In the genomic region with DNA sequence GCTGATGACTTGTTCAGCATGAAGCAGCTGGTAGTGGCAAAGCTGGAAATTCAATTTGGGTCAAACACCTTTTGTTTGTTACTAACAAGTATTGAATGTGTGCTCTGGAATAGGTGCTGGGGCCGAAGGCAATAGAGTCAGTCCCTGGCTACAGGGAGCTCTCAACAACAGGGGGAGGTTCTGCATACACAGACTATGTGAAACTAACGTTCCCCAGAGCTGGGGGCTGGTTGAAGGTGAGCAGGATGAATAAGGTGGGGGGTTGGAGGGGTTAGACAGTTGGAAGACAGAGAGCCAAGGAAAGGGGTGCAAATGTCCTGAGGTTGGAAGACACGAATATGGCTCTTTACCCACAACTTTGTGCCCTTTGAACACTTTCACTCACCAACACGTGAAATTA, we compare ENCODE assay signal across 38 cellular contexts.
"Had no signal": no experiment of that assay in that cellular context is flagged by ENCODE, and none has a peak within 500 bp of the region (broad histone marks: within the 10 kb centered on the region; RNA-seq: fewer than 3 reads in every experiment).

No MANE protein-coding gene starts in this region.

- H3K36me3 ChIP-seq: adrenal gland, ascending aorta, brain microvascular endothelial cell, breast epithelium, cardiac muscle cell had no signal

- H3K4me1 Mint-ChIP-seq: activated naive CD4-positive, alpha-beta T cell treated with anti-CD3 and anti-CD28 coated beads, Interleukin-2, amount 10 ng/mL, durations not matched to agents 7 days and 5 days; activated naive CD4-positive, alpha-beta T cell treated with anti-CD3 and anti-CD28 coated beads, Interleukin-2, amount 50 U/mL, for 24 hours; activated naive CD8-positive, alpha-beta T cell treated with anti-CD3 and anti-CD28 coated beads for 36 hours; activated naive CD8-positive, alpha-beta T cell treated with anti-CD3 and anti-CD28 coated beads, Interleukin-2, amount 10 ng/mL, durations not matched to agents 7 days and 5 days; activated naive CD8-positive, alpha-beta T cell treated with anti-CD3 and anti-CD28 coated beads, Interleukin-2, amount 50 U/mL, for 24 hours; activated T-helper 17 cell treated with anti-CD3 and anti-CD28 coated beads, Interleukin-2, amount 50 U/mL, for 72 hours; central memory CD8-positive, alpha-beta T cell had no signal

- H3K27ac Mint-ChIP-seq: activated naive CD4-positive, alpha-beta T cell treated with anti-CD3 and anti-CD28 coated beads for 36 hours; activated naive CD4-positive, alpha-beta T cell treated with anti-CD3 and anti-CD28 coated beads, Interleukin-2, amount 10 ng/mL, durations not matched to agents 7 days and 5 days; activated naive CD4-positive, alpha-beta T cell treated with anti-CD3 and anti-CD28 coated beads, Interleukin-2, amount 50 U/mL, for 24 hours; activated naive CD4-positive, alpha-beta T cell treated with anti-CD3 and anti-CD28 coated beads, Interleukin-2, amount 50 U/mL, for 72 hours; activated naive CD8-positive, alpha-beta T cell; activated naive CD8-positive, alpha-beta T cell treated with anti-CD3 and anti-CD28 coated beads for 36 hours; activated naive CD8-positive, alpha-beta T cell treated with anti-CD3 and anti-CD28 coated beads, Interleukin-2, amount 10 ng/mL, durations not matched to agents 7 days and 5 days; activated naive CD8-positive, alpha-beta T cell treated with anti-CD3 and anti-CD28 coated beads, Interleukin-2, amount 50 U/mL, for 24 hours; activated T-cell treated with anti-CD3 and anti-CD28 coated beads, Interleukin-2, amount 50 U/mL, for 24 hours; activated T-cell treated with anti-CD3 and anti-CD28 coated beads, Interleukin-2, amount 50 U/mL, for 72 hours; activated T-helper 1 cell treated with anti-CD3 and anti-CD28 coated beads, Interleukin-12 subunit alpha, Interleukin-12 subunit beta, Interleukin-2, Interleukin-4 antibody, amounts not matched to agents 30 ng/mL and 10 ng/mL and 1 ng/mL, durations not matched to agents 14 hours and 24 hours and 36 hours; activated T-helper 17 cell treated with anti-CD3 and anti-CD28 coated beads, Interleukin-2, amount 50 U/mL, for 72 hours; activated T-helper 2 cell treated with anti-CD3 and anti-CD28 coated beads, Interferon-gamma antibody, Interleukin-2, Interleukin-4, amounts not matched to agents 10 μg/mL and 5 μg/mL and 100 μg/mL, durations not matched to agents 14 hours and 24 hours and 36 hours; brain had no signal

- H3K4me3 Mint-ChIP-seq: activated naive CD4-positive, alpha-beta T cell treated with anti-CD3 and anti-CD28 coated beads for 36 hours; activated naive CD4-positive, alpha-beta T cell treated with anti-CD3 and anti-CD28 coated beads, Interleukin-2, amount 10 ng/mL, durations not matched to agents 7 days and 5 days; activated naive CD4-positive, alpha-beta T cell treated with anti-CD3 and anti-CD28 coated beads, Interleukin-2, amount 50 U/mL, for 24 hours; activated naive CD8-positive, alpha-beta T cell; activated naive CD8-positive, alpha-beta T cell treated with anti-CD3 and anti-CD28 coated beads for 36 hours; activated naive CD8-positive, alpha-beta T cell treated with anti-CD3 and anti-CD28 coated beads, Interleukin-2, amount 10 ng/mL, durations not matched to agents 7 days and 5 days; activated naive CD8-positive, alpha-beta T cell treated with anti-CD3 and anti-CD28 coated beads, Interleukin-2, amount 50 U/mL, for 24 hours; activated T-cell treated with anti-CD3 and anti-CD28 coated beads, Interleukin-2, amount 50 U/mL, for 24 hours; activated T-cell treated with anti-CD3 and anti-CD28 coated beads, Interleukin-2, amount 50 U/mL, for 4 hours; activated T-cell treated with anti-CD3 and anti-CD28 coated beads, Interleukin-2, amount 50 U/mL, for 72 hours; activated T-helper 1 cell treated with anti-CD3 and anti-CD28 coated beads, Interleukin-12 subunit alpha, Interleukin-12 subunit beta, Interleukin-2, Interleukin-4 antibody, amounts not matched to agents 30 ng/mL and 10 ng/mL and 1 ng/mL, durations not matched to agents 14 hours and 24 hours and 36 hours; activated T-helper 17 cell treated with anti-CD3 and anti-CD28 coated beads, Interleukin-2, amount 50 U/mL, for 72 hours; brain; central memory CD8-positive, alpha-beta T cell had no signal

- H3K4me3 ChIP-seq: adrenal gland, ascending aorta, body of pancreas, breast epithelium, cardiac muscle cell had no signal

- H3K27me3 ChIP-seq: adrenal gland, ascending aorta, body of pancreas, brain microvascular endothelial cell, breast epithelium, cardiac muscle cell had no signal

- H3K27me3 Mint-ChIP-seq: activated naive CD4-positive, alpha-beta T cell treated with anti-CD3 and anti-CD28 coated beads, Interleukin-2, amount 10 ng/mL, durations not matched to agents 7 days and 5 days; activated naive CD8-positive, alpha-beta T cell treated with anti-CD3 and anti-CD28 coated beads, Interleukin-2, amount 10 ng/mL, durations not matched to agents 7 days and 5 days; activated naive CD8-positive, alpha-beta T cell treated with anti-CD3 and anti-CD28 coated beads, Interleukin-2, amount 50 U/mL, for 24 hours had no signal

- H3K27ac ChIP-seq: adrenal gland, ascending aorta, body of pancreas, brain microvascular endothelial cell, breast epithelium, cardiac muscle cell had no signal

- DNase-seq: activated effector memory CD4-positive, alpha-beta T cell treated with anti-CD3 and anti-CD28 coated beads, Interleukin-2, amount 50 U/mL, for 16 hours; activated effector memory CD4-positive, alpha-beta T cell treated with Interleukin-2 at 50 U/mL for 16 hours; activated gamma-delta T cell; activated gamma-delta T cell treated with Interleukin-2 at 50 U/mL for 16 hours; activated naive CD4-positive, alpha-beta T cell; activated naive CD4-positive, alpha-beta T cell treated with anti-CD3 and anti-CD28 coated beads for 36 hours; activated naive CD4-positive, alpha-beta T cell treated with anti-CD3 and anti-CD28 coated beads, Interleukin-2, amount 10 ng/mL, durations not matched to agents 7 days and 5 days; activated naive CD4-positive, alpha-beta T cell treated with anti-CD3 and anti-CD28 coated beads, Interleukin-2, amount 50 U/mL, for 16 hours; activated naive CD4-positive, alpha-beta T cell treated with Interleukin-2 at 50 U/mL for 16 hours; activated naive CD8-positive, alpha-beta T cell treated with anti-CD3 and anti-CD28 coated beads for 36 hours; activated naive CD8-positive, alpha-beta T cell treated with anti-CD3 and anti-CD28 coated beads, Interleukin-2, amount 10 ng/mL, durations not matched to agents 7 days and 5 days; activated naive CD8-positive, alpha-beta T cell treated with anti-CD3 and anti-CD28 coated beads, Interleukin-2, amount 50 U/mL, for 24 hours; activated T-cell treated with anti-CD3 and anti-CD28 coated beads, Interleukin-2, amount 50 U/mL, for 1 hour; activated T-cell treated with anti-CD3 and anti-CD28 coated beads, Interleukin-2, amount 50 U/mL, for 24 hours; activated T-cell treated with anti-CD3 and anti-CD28 coated beads, Interleukin-2, amount 50 U/mL, for 4 hours; activated T-cell treated with anti-CD3 and anti-CD28 coated beads, Interleukin-2, amount 50 U/mL, for 48 hours; activated T-cell treated with anti-CD3 and anti-CD28 coated beads, Interleukin-2, amount 50 U/mL, for 72 hours; adrenal gland; amniotic stem cell; amygdala; anterior cingulate cortex; aorta; body of pancreas; brain microvascular endothelial cell; caudate nucleus; central memory CD4-positive, alpha-beta T cell; cerebellar nuclear complex had no signal

- ATAC-seq: activated naive CD4-positive, alpha-beta T cell treated with anti-CD3 and anti-CD28 coated beads, Interleukin-2, amount 50 U/mL, for 72 hours; activated naive CD8-positive, alpha-beta T cell treated with anti-CD3 and anti-CD28 coated beads, Interleukin-2, amount 50 U/mL, for 24 hours; activated T-cell treated with anti-CD3 and anti-CD28 coated beads, Interleukin-2, amount 50 U/mL, for 4 hours; activated T-cell treated with anti-CD3 and anti-CD28 coated beads, Interleukin-2, amount 50 U/mL, for 72 hours; activated T-helper 17 cell treated with anti-CD3 and anti-CD28 coated beads, Interleukin-2, amount 50 U/mL, for 72 hours; body of pancreas had no signal

- H3K36me3 Mint-ChIP-seq: activated naive CD4-positive, alpha-beta T cell treated with anti-CD3 and anti-CD28 coated beads, Interleukin-2, amount 10 ng/mL, durations not matched to agents 7 days and 5 days; activated naive CD4-positive, alpha-beta T cell treated with anti-CD3 and anti-CD28 coated beads, Interleukin-2, amount 50 U/mL, for 24 hours; activated naive CD4-positive, alpha-beta T cell treated with anti-CD3 and anti-CD28 coated beads, Interleukin-2, amount 50 U/mL, for 72 hours; activated naive CD8-positive, alpha-beta T cell; activated naive CD8-positive, alpha-beta T cell treated with anti-CD3 and anti-CD28 coated beads for 36 hours; activated naive CD8-positive, alpha-beta T cell treated with anti-CD3 and anti-CD28 coated beads, Interleukin-2, amount 10 ng/mL, durations not matched to agents 7 days and 5 days; brain had no signal

- H3K4me1 ChIP-seq: adrenal gland, ascending aorta, body of pancreas, breast epithelium had no signal

- H3K9me3 Mint-ChIP-seq: activated naive CD4-positive, alpha-beta T cell treated with anti-CD3 and anti-CD28 coated beads for 36 hours; activated naive CD4-positive, alpha-beta T cell treated with anti-CD3 and anti-CD28 coated beads, Interleukin-2, amount 10 ng/mL, durations not matched to agents 7 days and 5 days; activated naive CD4-positive, alpha-beta T cell treated with anti-CD3 and anti-CD28 coated beads, Interleukin-2, amount 50 U/mL, for 24 hours; activated naive CD4-positive, alpha-beta T cell treated with anti-CD3 and anti-CD28 coated beads, Interleukin-2, amount 50 U/mL, for 72 hours; activated naive CD8-positive, alpha-beta T cell treated with anti-CD3 and anti-CD28 coated beads for 36 hours; activated naive CD8-positive, alpha-beta T cell treated with anti-CD3 and anti-CD28 coated beads, Interleukin-2, amount 10 ng/mL, durations not matched to agents 7 days and 5 days; activated naive CD8-positive, alpha-beta T cell treated with anti-CD3 and anti-CD28 coated beads, Interleukin-2, amount 50 U/mL, for 24 hours; activated T-cell treated with anti-CD3 and anti-CD28 coated beads, Interleukin-2, amount 50 U/mL, for 24 hours; activated T-cell treated with anti-CD3 and anti-CD28 coated beads, Interleukin-2, amount 50 U/mL, for 4 hours; activated T-cell treated with anti-CD3 and anti-CD28 coated beads, Interleukin-2, amount 50 U/mL, for 72 hours; activated T-helper 1 cell treated with anti-CD3 and anti-CD28 coated beads, Interleukin-12 subunit alpha, Interleukin-12 subunit beta, Interleukin-2, Interleukin-4 antibody, amounts not matched to agents 30 ng/mL and 10 ng/mL and 1 ng/mL, durations not matched to agents 14 hours and 24 hours and 36 hours; activated T-helper 17 cell treated with anti-CD3 and anti-CD28 coated beads, Interleukin-2, amount 50 U/mL, for 72 hours; activated T-helper 2 cell treated with anti-CD3 and anti-CD28 coated beads, Interferon-gamma antibody, Interleukin-2, Interleukin-4, amounts not matched to agents 10 μg/mL and 5 μg/mL and 100 μg/mL, durations not matched to agents 14 hours and 24 hours and 36 hours; central memory CD8-positive, alpha-beta T cell had no signal

- H3K9me3 ChIP-seq: adrenal gland, ascending aorta, body of pancreas, breast epithelium had no signal
